1 cellular context compared by ENCODE assay signal in the genomic region with DNA sequence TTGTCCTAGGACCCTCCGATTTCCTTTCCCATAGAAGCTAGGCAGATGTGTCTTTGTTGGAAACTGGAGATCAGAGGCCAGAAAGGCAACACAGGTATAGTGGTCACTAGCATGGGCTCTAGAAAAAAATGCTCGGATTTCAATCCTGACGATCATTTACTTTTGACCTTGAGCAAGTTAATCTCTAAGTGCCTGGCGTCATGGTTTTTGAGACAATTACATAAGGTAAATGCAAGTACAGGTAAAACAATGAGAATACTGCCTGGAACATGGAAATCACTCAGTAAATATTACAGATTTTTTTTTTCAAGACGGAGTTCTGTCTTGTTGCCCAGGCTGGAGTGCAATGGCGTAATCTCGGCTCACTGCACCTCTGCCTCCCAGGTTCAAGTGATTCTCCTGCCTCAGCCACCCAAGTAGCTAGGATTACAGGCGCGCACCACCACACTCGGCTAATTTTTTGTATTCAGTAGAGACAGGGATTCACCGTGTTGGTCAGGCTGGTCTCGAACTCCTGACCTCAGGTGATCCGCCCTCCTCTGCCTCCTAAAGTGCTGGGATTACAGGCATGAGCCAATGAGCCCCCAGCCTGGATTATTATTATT.
TF ChIP-seq lines count a peak whose summit lies in the region.

No MANE protein-coding gene starts in this region.

TF ChIP-seq in SK-N-SH, 30 proteins besides CTCF, POLR2A, EP300 and RAD21 (continued from another document):
- no peak for TF ChIP-seq FOSL2 (IDR thresholded peaks at IDR 0.05; ENCODE audit: borderline replicate concordance, low read depth)
- TF ChIP-seq JUND (IDR thresholded peaks at IDR 0.05): no peak
- TF ChIP-seq NRF1 (IDR thresholded peaks at IDR 0.05; ENCODE audit: low read depth, low read length): no peak
